In genomic region chr11:40306938-40307548, GRCh38 we compare ENCODE assay signal across 8 cellular contexts.
DNase-seq lines count a peak whose midpoint lies in the region; ATAC-seq and TF ChIP-seq lines count a peak whose summit lies in the region.

No MANE protein-coding gene starts in this region.

- ATAC-seq in GM21515 (IDR thresholded peaks at IDR 0.05; ENCODE audit: unreplicated experiment), result peak; percentile 62
- peak; percentile 25 for ATAC-seq in activated B cell treated with CpG ODN at 0.5 μM for 24 hours (ENCODE audit: low read depth)
- ATAC-seq in HG03521 (IDR thresholded peaks at IDR 0.05; ENCODE audit: unreplicated experiment), result no peak

- no peak overlapping the region for H3K4me3 Mint-ChIP-seq in activated B cell treated with CpG ODN at 0.5 μM for 24 hours

- H3K36me3 ChIP-seq in esophagus squamous epithelium, result no peaks in the 10 kb centered on the region

- in situ Hi-C loops in G401 (cut with HindIII; ENCODE audit: low sequenced_read_pairs), result no loop called here

- intact Hi-C loops in activated B cell treated with CpG ODN at 0.5 μM for 24 hours (cut with micrococcal nuclease), result no loop called here
- intact Hi-C loops in esophagus squamous epithelium (cut with DNase I), result no loop called here

- CTCF ChIA-PET in activated B cell treated with CpG ODN at 0.5 μM for 24 hours (lab: Charles Lee), result no interaction called here

- no peaks in the 10 kb centered on the region for H3K36me3 Mint-ChIP-seq in activated B cell treated with CpG ODN at 0.5 μM for 24 hours (ENCODE audit: low read depth)

- H3K4me3 ChIP-seq in LNCaP clone FGC (ENCODE audit: low read depth, low read length), result no peak overlapping the region
- H3K4me3 ChIP-seq in esophagus squamous epithelium, result no peak overlapping the region

- H3K27ac Mint-ChIP-seq in activated B cell treated with CpG ODN at 0.5 μM for 24 hours, result no peak overlapping the region

- no peaks in the 10 kb centered on the region for H3K27me3 ChIP-seq in esophagus squamous epithelium

- H3K27ac ChIP-seq in esophagus squamous epithelium, result no peak overlapping the region

- H3K9me3 Mint-ChIP-seq in activated B cell treated with CpG ODN at 0.5 μM for 24 hours, result no peaks in the 10 kb centered on the region

- peak; percentile 68 for TF ChIP-seq CTCF in LNCaP clone FGC (IDR thresholded peaks at IDR 0.05; ENCODE audit: control insufficient read depth, extremely low read depth, insufficient read depth)
- TF ChIP-seq CTCF in activated B cell treated with CpG ODN at 0.5 μM for 24 hours (IDR thresholded peaks at IDR 0.05), result no peak
- TF ChIP-seq CTCF in esophagus squamous epithelium (IDR thresholded peaks at IDR 0.05), result peak in 3 of 6 experiments; percentile 12 to 33 (median 28)

- H3K4me1 Mint-ChIP-seq in activated B cell treated with CpG ODN at 0.5 μM for 24 hours, result no peaks in the 10 kb centered on the region

- TF ChIP-seq POLR2A in esophagus squamous epithelium (IDR thresholded peaks at IDR 0.05), result no peak

- 0 to 17% methylated on average over 1 of the region's 1 CpG for WGBS in esophagus squamous epithelium, 2 donors

- no peaks in the 10 kb centered on the region for H3K4me1 ChIP-seq in esophagus squamous epithelium

- POLR2A ChIA-PET in activated B cell treated with CpG ODN at 0.5 μM for 24 hours (lab: Charles Lee), result no interaction called here

- H3K9me3 ChIP-seq in esophagus squamous epithelium, result no peaks in the 10 kb centered on the region

- no peaks in the 10 kb centered on the region for H3K27me3 Mint-ChIP-seq in activated B cell treated with CpG ODN at 0.5 μM for 24 hours

- DNase-seq in G401 (ENCODE audit: low spot score) (peak; percentile 7), LNCaP clone FGC (ENCODE audit: low read depth) (no peak), activated B cell treated with CpG ODN at 0.5 μM for 24 hours (no peak), kidney glomerular epithelial cell (lab: John Stamatoyannopoulos, UW) (peak; percentile 60), esophagus squamous epithelium (lab: John Stamatoyannopoulos, UW) (no peak), ureter (ENCODE audit: low spot score) (no peak)

Comparison
In these comparisons a context has a peak if more than half of its experiments do, and no peak if none do; other contexts are left out.
1. DNase-seq: peak in G401 (single experiment) and kidney glomerular epithelial cell (single experiment); none in LNCaP clone FGC (single experiment), activated B cell treated with CpG ODN at 0.5 μM for 24 hours (single experiment), esophagus squamous epithelium (single experiment) and ureter (single experiment).